In the genomic region with DNA sequence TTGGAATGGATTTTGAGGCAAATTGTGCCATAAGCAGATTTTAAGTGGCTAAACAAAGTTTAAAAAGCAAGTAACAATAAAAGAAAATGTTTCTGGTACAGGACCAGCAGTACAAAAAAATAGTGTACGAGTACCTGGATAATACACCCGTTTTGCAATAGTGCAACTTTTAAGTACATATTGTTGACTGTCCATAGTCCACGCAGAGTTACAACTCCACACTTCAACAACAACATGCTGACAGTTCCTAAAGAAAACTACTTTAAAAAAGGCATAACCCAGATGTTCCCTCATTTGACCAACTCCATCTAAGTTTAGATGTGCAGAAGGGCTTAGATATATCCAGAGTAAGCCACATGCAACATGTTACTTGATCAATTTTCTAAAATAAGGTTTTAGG, we compare ENCODE assay signal across 1 cellular context.
TF ChIP-seq lines count a peak whose summit lies in the region.

No MANE protein-coding gene starts in this region.

TF ChIP-seq in HepG2, 621 proteins besides CTCF, POLR2A, EP300 and RAD21 (continued from another document and continues in another):
- TF ChIP-seq ZNF737 (CRISPR knock-in tag; IDR thresholded peaks at IDR 0.05; ENCODE audit: borderline replicate concordance) (no peak), CBX2 (IDR thresholded peaks at IDR 0.05; ENCODE audit: low read depth, low read length) (no peak), CBX2 (CRISPR knock-in tag; IDR thresholded peaks at IDR 0.05; ENCODE audit: low read depth) (no peak), CHD2 (IDR thresholded peaks at IDR 0.05; ENCODE audit: low read depth, low read length) (no peak), ZSCAN20 (CRISPR knock-in tag; IDR thresholded peaks at IDR 0.05; ENCODE audit: borderline replicate concordance) (no peak), FLYWCH1 (CRISPR knock-in tag; IDR thresholded peaks at IDR 0.05) (no peak), SAP130 (CRISPR knock-in tag; IDR thresholded peaks at IDR 0.05; ENCODE audit: low read depth) (peak; percentile 69), PLRG1 (conservative IDR thresholded peaks at IDR 0.05) (no peak), MAF1 (CRISPR knock-in tag; IDR thresholded peaks at IDR 0.05; ENCODE audit: borderline replicate concordance) (no peak), ZNF441 (CRISPR knock-in tag; IDR thresholded peaks at IDR 0.05; ENCODE audit: borderline replicate concordance) (no peak), ZNF550 (CRISPR knock-in tag; IDR thresholded peaks at IDR 0.05; ENCODE audit: borderline replicate concordance) (no peak), ZNF629 (CRISPR knock-in tag; conservative IDR thresholded peaks at IDR 0.05) (no peak), ZNF451 (CRISPR knock-in tag; IDR thresholded peaks at IDR 0.05) (no peak), FOXA1 (IDR thresholded peaks at IDR 0.05) (no peak), FOXA1 (CRISPR knock-in tag; IDR thresholded peaks at IDR 0.05) (no peak; the same call in 1 of the 2 replicates), ZNF674 (CRISPR knock-in tag; IDR thresholded peaks at IDR 0.05; ENCODE audit: low read depth) (no peak), ZBTB20 (CRISPR knock-in tag; IDR thresholded peaks at IDR 0.05; ENCODE audit: borderline replicate concordance, low read depth) (no peak), ZSCAN22 (CRISPR knock-in tag; IDR thresholded peaks at IDR 0.05) (no peak), MTF1 (CRISPR knock-in tag; IDR thresholded peaks at IDR 0.05) (no peak), HIVEP1 (CRISPR knock-in tag; IDR thresholded peaks at IDR 0.05) (no peak), NPAS2 (CRISPR knock-in tag; IDR thresholded peaks at IDR 0.05; ENCODE audit: borderline replicate concordance) (no peak), TCF7L2 (IDR thresholded peaks at IDR 0.05; ENCODE audit: low read depth, low read length) (no peak), MXI1 (IDR thresholded peaks at IDR 0.05; ENCODE audit: borderline replicate concordance, low read depth, low read length) (no peak), JUNB (CRISPR knock-in tag; IDR thresholded peaks at IDR 0.05; ENCODE audit: borderline replicate concordance) (no peak), ZKSCAN8 (CRISPR knock-in tag; IDR thresholded peaks at IDR 0.05; ENCODE audit: borderline replicate concordance) (0 out of 2 replicates have a peak, but pooled peaks have one; percentile 13), ZNF564 (CRISPR knock-in tag; IDR thresholded peaks at IDR 0.05) (no peak), ZNF124 (CRISPR knock-in tag; IDR thresholded peaks at IDR 0.05) (no peak), ZNF773 (CRISPR knock-in tag; IDR thresholded peaks at IDR 0.05; ENCODE audit: borderline replicate concordance) (no peak), NONO (IDR thresholded peaks at IDR 0.05) (no peak), NONO (CRISPR knock-in tag; conservative IDR thresholded peaks at IDR 0.05) (no peak), ATRX (CRISPR knock-in tag; IDR thresholded peaks at IDR 0.05; ENCODE audit: borderline replicate concordance) (no peak), ZNF747 (CRISPR knock-in tag; IDR thresholded peaks at IDR 0.05; ENCODE audit: borderline replicate concordance) (no peak), ZNF235 (CRISPR knock-in tag; IDR thresholded peaks at IDR 0.05; ENCODE audit: borderline replicate concordance) (no peak), ZNF891 (CRISPR knock-in tag; IDR thresholded peaks at IDR 0.05) (no peak), ZBTB7B (CRISPR knock-in tag; IDR thresholded peaks at IDR 0.05) (no peak), ZNF782 (CRISPR knock-in tag; IDR thresholded peaks at IDR 0.05; ENCODE audit: borderline replicate concordance) (no peak), ZIK1 (CRISPR knock-in tag; IDR thresholded peaks at IDR 0.05; ENCODE audit: borderline replicate concordance, low read depth) (no peak), RORA (CRISPR knock-in tag; IDR thresholded peaks at IDR 0.05) (no peak), FOSL1 (CRISPR knock-in tag; IDR thresholded peaks at IDR 0.05; ENCODE audit: borderline replicate concordance) (no peak), ZNF3 (CRISPR knock-in tag; IDR thresholded peaks at IDR 0.05) (no peak), GABPB1 (CRISPR knock-in tag; IDR thresholded peaks at IDR 0.05) (no peak), ZNF614 (CRISPR knock-in tag; IDR thresholded peaks at IDR 0.05; ENCODE audit: borderline replicate concordance) (no peak), EHMT2 (IDR thresholded peaks at IDR 0.05; ENCODE audit: borderline replicate concordance, low read depth, low read length) (no peak), TSC22D2 (CRISPR knock-in tag; IDR thresholded peaks at IDR 0.05; ENCODE audit: borderline replicate concordance) (no peak)
- TF ChIP-seq, protein P1, sequence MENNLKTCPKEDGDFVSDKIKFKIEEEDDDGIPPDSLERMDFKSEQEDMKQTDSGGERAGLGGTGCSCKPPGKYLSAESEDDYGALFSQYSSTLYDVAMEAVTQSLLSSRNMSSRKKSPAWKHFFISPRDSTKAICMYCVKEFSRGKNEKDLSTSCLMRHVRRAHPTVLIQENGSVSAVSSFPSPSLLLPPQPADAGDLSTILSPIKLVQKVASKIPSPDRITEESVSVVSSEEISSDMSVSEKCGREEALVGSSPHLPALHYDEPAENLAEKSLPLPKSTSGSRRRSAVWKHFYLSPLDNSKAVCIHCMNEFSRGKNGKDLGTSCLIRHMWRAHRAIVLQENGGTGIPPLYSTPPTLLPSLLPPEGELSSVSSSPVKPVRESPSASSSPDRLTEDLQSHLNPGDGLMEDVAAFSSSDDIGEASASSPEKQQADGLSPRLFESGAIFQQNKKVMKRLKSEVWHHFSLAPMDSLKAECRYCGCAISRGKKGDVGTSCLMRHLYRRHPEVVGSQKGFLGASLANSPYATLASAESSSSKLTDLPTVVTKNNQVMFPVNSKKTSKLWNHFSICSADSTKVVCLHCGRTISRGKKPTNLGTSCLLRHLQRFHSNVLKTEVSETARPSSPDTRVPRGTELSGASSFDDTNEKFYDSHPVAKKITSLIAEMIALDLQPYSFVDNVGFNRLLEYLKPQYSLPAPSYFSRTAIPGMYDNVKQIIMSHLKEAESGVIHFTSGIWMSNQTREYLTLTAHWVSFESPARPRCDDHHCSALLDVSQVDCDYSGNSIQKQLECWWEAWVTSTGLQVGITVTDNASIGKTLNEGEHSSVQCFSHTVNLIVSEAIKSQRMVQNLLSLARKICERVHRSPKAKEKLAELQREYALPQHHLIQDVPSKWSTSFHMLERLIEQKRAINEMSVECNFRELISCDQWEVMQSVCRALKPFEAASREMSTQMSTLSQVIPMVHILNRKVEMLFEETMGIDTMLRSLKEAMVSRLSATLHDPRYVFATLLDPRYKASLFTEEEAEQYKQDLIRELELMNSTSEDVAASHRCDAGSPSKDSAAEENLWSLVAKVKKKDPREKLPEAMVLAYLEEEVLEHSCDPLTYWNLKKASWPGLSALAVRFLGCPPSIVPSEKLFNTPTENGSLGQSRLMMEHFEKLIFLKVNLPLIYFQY (CRISPR knock-in tag; IDR thresholded peaks at IDR 0.05; ENCODE audit: borderline replicate concordance): no peak; the same call in 1 of the 2 replicates
- TF ChIP-seq, protein P2, sequence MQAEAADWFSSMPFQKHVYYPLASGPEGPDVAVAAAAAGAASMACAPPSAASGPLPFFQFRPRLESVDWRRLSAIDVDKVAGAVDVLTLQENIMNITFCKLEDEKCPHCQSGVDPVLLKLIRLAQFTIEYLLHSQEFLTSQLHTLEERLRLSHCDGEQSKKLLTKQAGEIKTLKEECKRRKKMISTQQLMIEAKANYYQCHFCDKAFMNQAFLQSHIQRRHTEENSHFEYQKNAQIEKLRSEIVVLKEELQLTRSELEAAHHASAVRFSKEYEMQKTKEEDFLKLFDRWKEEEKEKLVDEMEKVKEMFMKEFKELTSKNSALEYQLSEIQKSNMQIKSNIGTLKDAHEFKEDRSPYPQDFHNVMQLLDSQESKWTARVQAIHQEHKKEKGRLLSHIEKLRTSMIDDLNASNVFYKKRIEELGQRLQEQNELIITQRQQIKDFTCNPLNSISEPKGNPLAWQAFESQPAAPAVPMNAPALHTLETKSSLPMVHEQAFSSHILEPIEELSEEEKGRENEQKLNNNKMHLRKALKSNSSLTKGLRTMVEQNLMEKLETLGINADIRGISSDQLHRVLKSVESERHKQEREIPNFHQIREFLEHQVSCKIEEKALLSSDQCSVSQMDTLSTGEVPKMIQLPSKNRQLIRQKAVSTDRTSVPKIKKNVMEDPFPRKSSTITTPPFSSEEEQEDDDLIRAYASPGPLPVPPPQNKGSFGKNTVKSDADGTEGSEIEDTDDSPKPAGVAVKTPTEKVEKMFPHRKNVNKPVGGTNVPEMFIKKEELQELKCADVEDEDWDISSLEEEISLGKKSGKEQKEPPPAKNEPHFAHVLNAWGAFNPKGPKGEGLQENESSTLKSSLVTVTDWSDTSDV (CRISPR knock-in tag; IDR thresholded peaks at IDR 0.05): no peak
- TF ChIP-seq, protein P3, sequence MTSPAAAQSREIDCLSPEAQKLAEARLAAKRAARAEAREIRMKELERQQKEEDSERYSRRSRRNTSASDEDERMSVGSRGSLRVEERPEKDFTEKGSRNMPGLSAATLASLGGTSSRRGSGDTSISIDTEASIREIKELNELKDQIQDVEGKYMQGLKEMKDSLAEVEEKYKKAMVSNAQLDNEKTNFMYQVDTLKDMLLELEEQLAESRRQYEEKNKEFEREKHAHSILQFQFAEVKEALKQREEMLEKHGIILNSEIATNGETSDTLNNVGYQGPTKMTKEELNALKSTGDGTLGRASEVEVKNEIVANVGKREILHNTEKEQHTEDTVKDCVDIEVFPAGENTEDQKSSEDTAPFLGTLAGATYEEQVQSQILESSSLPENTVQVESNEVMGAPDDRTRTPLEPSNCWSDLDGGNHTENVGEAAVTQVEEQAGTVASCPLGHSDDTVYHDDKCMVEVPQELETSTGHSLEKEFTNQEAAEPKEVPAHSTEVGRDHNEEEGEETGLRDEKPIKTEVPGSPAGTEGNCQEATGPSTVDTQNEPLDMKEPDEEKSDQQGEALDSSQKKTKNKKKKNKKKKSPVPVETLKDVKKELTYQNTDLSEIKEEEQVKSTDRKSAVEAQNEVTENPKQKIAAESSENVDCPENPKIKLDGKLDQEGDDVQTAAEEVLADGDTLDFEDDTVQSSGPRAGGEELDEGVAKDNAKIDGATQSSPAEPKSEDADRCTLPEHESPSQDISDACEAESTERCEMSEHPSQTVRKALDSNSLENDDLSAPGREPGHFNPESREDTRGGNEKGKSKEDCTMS (CRISPR knock-in tag; conservative IDR thresholded peaks at IDR 0.05): no peak
- TF ChIP-seq, protein P4, sequence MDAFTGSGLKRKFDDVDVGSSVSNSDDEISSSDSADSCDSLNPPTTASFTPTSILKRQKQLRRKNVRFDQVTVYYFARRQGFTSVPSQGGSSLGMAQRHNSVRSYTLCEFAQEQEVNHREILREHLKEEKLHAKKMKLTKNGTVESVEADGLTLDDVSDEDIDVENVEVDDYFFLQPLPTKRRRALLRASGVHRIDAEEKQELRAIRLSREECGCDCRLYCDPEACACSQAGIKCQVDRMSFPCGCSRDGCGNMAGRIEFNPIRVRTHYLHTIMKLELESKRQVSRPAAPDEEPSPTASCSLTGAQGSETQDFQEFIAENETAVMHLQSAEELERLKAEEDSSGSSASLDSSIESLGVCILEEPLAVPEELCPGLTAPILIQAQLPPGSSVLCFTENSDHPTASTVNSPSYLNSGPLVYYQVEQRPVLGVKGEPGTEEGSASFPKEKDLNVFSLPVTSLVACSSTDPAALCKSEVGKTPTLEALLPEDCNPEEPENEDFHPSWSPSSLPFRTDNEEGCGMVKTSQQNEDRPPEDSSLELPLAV (CRISPR knock-in tag; conservative IDR thresholded peaks at IDR 0.05; ENCODE audit: low read depth): no peak
- TF ChIP-seq, protein P5, sequence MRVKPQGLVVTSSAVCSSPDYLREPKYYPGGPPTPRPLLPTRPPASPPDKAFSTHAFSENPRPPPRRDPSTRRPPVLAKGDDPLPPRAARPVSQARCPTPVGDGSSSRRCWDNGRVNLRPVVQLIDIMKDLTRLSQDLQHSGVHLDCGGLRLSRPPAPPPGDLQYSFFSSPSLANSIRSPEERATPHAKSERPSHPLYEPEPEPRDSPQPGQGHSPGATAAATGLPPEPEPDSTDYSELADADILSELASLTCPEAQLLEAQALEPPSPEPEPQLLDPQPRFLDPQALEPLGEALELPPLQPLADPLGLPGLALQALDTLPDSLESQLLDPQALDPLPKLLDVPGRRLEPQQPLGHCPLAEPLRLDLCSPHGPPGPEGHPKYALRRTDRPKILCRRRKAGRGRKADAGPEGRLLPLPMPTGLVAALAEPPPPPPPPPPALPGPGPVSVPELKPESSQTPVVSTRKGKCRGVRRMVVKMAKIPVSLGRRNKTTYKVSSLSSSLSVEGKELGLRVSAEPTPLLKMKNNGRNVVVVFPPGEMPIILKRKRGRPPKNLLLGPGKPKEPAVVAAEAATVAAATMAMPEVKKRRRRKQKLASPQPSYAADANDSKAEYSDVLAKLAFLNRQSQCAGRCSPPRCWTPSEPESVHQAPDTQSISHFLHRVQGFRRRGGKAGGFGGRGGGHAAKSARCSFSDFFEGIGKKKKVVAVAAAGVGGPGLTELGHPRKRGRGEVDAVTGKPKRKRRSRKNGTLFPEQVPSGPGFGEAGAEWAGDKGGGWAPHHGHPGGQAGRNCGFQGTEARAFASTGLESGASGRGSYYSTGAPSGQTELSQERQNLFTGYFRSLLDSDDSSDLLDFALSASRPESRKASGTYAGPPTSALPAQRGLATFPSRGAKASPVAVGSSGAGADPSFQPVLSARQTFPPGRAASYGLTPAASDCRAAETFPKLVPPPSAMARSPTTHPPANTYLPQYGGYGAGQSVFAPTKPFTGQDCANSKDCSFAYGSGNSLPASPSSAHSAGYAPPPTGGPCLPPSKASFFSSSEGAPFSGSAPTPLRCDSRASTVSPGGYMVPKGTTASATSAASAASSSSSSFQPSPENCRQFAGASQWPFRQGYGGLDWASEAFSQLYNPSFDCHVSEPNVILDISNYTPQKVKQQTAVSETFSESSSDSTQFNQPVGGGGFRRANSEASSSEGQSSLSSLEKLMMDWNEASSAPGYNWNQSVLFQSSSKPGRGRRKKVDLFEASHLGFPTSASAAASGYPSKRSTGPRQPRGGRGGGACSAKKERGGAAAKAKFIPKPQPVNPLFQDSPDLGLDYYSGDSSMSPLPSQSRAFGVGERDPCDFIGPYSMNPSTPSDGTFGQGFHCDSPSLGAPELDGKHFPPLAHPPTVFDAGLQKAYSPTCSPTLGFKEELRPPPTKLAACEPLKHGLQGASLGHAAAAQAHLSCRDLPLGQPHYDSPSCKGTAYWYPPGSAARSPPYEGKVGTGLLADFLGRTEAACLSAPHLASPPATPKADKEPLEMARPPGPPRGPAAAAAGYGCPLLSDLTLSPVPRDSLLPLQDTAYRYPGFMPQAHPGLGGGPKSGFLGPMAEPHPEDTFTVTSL (CRISPR knock-in tag; IDR thresholded peaks at IDR 0.05; ENCODE audit: borderline replicate concordance): peak; percentile 90; the same call in 1 of the 2 replicates
- TF ChIP-seq, protein P6, sequence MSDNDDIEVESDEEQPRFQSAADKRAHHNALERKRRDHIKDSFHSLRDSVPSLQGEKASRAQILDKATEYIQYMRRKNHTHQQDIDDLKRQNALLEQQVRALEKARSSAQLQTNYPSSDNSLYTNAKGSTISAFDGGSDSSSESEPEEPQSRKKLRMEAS (IDR thresholded peaks at IDR 0.05): 0 out of 2 replicates have a peak, but pooled peaks have one; percentile 35
- TF ChIP-seq, protein P7, sequence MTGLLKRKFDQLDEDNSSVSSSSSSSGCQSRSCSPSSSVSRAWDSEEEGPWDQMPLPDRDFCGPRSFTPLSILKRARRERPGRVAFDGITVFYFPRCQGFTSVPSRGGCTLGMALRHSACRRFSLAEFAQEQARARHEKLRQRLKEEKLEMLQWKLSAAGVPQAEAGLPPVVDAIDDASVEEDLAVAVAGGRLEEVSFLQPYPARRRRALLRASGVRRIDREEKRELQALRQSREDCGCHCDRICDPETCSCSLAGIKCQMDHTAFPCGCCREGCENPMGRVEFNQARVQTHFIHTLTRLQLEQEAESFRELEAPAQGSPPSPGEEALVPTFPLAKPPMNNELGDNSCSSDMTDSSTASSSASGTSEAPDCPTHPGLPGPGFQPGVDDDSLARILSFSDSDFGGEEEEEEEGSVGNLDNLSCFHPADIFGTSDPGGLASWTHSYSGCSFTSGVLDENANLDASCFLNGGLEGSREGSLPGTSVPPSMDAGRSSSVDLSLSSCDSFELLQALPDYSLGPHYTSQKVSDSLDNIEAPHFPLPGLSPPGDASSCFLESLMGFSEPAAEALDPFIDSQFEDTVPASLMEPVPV (CRISPR knock-in tag; IDR thresholded peaks at IDR 0.05): no peak
